Comparison of ENCODE assay signal across 16 cellular contexts in genomic region chr7:46360811-46361210, GRCh38.
"Had no signal": no experiment of that assay in that cellular context is flagged by ENCODE, and none has a peak within 500 bp of the region (broad histone marks: within the 10 kb centered on the region; RNA-seq: fewer than 3 reads in every experiment).

No MANE protein-coding gene starts in this region.

- H3K36me3 Mint-ChIP-seq: natural killer cell had no signal

- H3K27ac Mint-ChIP-seq: activated CD8-positive, alpha-beta T cell treated with anti-CD3 and anti-CD28 coated beads for 36 hours; natural killer cell; stimulated activated naive CD8-positive, alpha-beta T cell treated with anti-CD3 and anti-CD28 coated beads, Interleukin-15, Interleukin-2, amounts not matched to agents 100 ng/mL and 50 ng/mL, for 24 hours had no signal

- DNase-seq: activated CD4-positive, alpha-beta T cell treated with anti-CD3 and anti-CD28 coated beads for 4 hours; activated CD8-positive, alpha-beta memory T cell treated with anti-CD3 and anti-CD28 coated beads, Interleukin-2, amount 50 U/mL, for 4 hours; activated CD8-positive, alpha-beta T cell treated with anti-CD3 and anti-CD28 coated beads for 36 hours; activated naive CD4-positive, alpha-beta T cell; foreskin melanocyte; head of caudate nucleus; mucosa of descending colon; natural killer cell; stimulated activated CD4-positive, alpha-beta T cell treated with anti-CD3 and anti-CD28 coated beads, Interleukin-2, amount 100 ng/mL, for 48 hours; T-helper 9 cell had no signal

- H3K36me3 ChIP-seq: ascending aorta, thoracic aorta had no signal

- H3K9me3 ChIP-seq: ascending aorta, mucosa of descending colon, thoracic aorta had no signal

- H3K4me1 ChIP-seq: ascending aorta had no signal

- H3K27me3 ChIP-seq: ascending aorta had no signal

- H3K9me3 Mint-ChIP-seq: activated CD8-positive, alpha-beta T cell treated with anti-CD3 and anti-CD28 coated beads for 36 hours; stimulated activated naive CD8-positive, alpha-beta T cell treated with anti-CD3 and anti-CD28 coated beads, Interleukin-15, Interleukin-2, amounts not matched to agents 100 ng/mL and 50 ng/mL, for 24 hours had no signal

- H3K4me1 Mint-ChIP-seq: natural killer cell had no signal

- ATAC-seq: activated CD8-positive, alpha-beta T cell treated with anti-CD3 and anti-CD28 coated beads for 36 hours; mucosa of descending colon; natural killer cell had no signal

- H3K4me3 Mint-ChIP-seq: activated CD8-positive, alpha-beta T cell treated with anti-CD3 and anti-CD28 coated beads for 36 hours; natural killer cell; stimulated activated naive CD8-positive, alpha-beta T cell treated with anti-CD3 and anti-CD28 coated beads, Interleukin-15, Interleukin-2, amounts not matched to agents 100 ng/mL and 50 ng/mL, for 24 hours had no signal

- H3K27ac ChIP-seq: ascending aorta, thoracic aorta had no signal

- H3K4me3 ChIP-seq: ascending aorta, mucosa of descending colon, thoracic aorta had no signal

- FAIRE-seq: bronchial epithelial cell, colon, endothelial cell of umbilical vein had no signal

- H3K27me3 Mint-ChIP-seq: activated CD8-positive, alpha-beta T cell treated with anti-CD3 and anti-CD28 coated beads for 36 hours; stimulated activated naive CD8-positive, alpha-beta T cell treated with anti-CD3 and anti-CD28 coated beads, Interleukin-15, Interleukin-2, amounts not matched to agents 100 ng/mL and 50 ng/mL, for 24 hours had no signal
